ENCODE assay signal across 1 cellular context in genomic region chr10:20257422-20257821, GRCh38.
A peak's percentile ranks its signal among the peaks of the same experiment; 100 is the strongest.
TF ChIP-seq lines count a peak whose summit lies in the region.

No MANE protein-coding gene starts in this region.

TF ChIP-seq in HepG2, 621 proteins besides CTCF, POLR2A, EP300 and RAD21 (continued from another document):
- TF ChIP-seq CEBPB (IDR thresholded peaks at IDR 0.05; ENCODE audit: borderline replicate concordance, low read depth, low read length) (peak; percentile 42; the same call in 1 of the 2 replicates), SOX13 (IDR thresholded peaks at IDR 0.05) (no peak), SOX13 (CRISPR knock-in tag; conservative IDR thresholded peaks at IDR 0.05 in 1 of 2, IDR thresholded peaks at IDR 0.05 in 1 of 2) (peak in 1 of 2 experiments; percentile 49; a peak in 1 of 4 replicates), RNF2 (conservative IDR thresholded peaks at IDR 0.05; ENCODE audit: low read depth) (no peak)
